In genomic region chr13:112115403-112116091, GRCh38 we compare ENCODE assay signal across 22 cellular contexts. TPM values are rescaled to one million over a fixed set of nuclear protein-coding genes. Genes with fewer than 3 reads are reported as not detected.
DNase-seq lines count a peak whose midpoint lies in the region; ATAC-seq, FAIRE-seq and TF ChIP-seq lines count a peak whose summit lies in the region.
"Had no signal": no experiment of that assay in that cellular context is flagged by ENCODE, and none has a peak within 500 bp of the region (broad histone marks: within the 10 kb centered on the region; RNA-seq: fewer than 3 reads in every experiment).

No MANE protein-coding gene starts in this region.

- H3K4me1 ChIP-seq in HepG2 (ENCODE audit: insufficient read depth, low read length) (no peaks in the 10 kb centered on the region), right lobe of liver (no peaks in the 10 kb centered on the region), K562 (replicated peaks in 1 of 2; ENCODE audit: control insufficient read depth in 2 of 2, insufficient read depth in 2 of 2, low read length in 2 of 2) (no peaks in the 10 kb centered on the region), neural progenitor cell (peaks cover 7% of the 10 kb centered on the region), stomach (no peaks in the 10 kb centered on the region), osteoblast (ENCODE audit: insufficient read depth, low read length) (no peaks in the 10 kb centered on the region)

- H3K9ac ChIP-seq in HepG2 (ENCODE audit: insufficient read depth, low read depth, low read length) (no peak overlapping the region), K562 (ENCODE audit: insufficient read depth in 1 of 2, low read depth in 2 of 2, low read length in 2 of 2) (no peak overlapping the region), neural progenitor cell (no peak overlapping the region)
- H3K9ac ChIP-seq: KMS-11 had no signal

- H3K36me3 ChIP-seq in HepG2 (replicated peaks in 1 of 2; ENCODE audit: control insufficient read depth in 1 of 2, insufficient read depth in 2 of 2, low read length in 2 of 2) (no peaks in the 10 kb centered on the region), right lobe of liver (no peaks in the 10 kb centered on the region), K562 (ENCODE audit: control insufficient read depth, insufficient read depth, low read length) (no peaks in the 10 kb centered on the region), neural progenitor cell (no peaks in the 10 kb centered on the region), stomach (no peaks in the 10 kb centered on the region), osteoblast (ENCODE audit: insufficient read depth, low read length) (no peaks in the 10 kb centered on the region)

- H3K27ac Mint-ChIP-seq in neural progenitor cell: peak overlapping the region; percentile 43
- H3K27ac Mint-ChIP-seq: CD4-positive, alpha-beta T cell; HFFc6 had no signal

- H3K9me1 ChIP-seq in K562 (ENCODE audit: control insufficient read depth, insufficient read depth, low read length): no peaks in the 10 kb centered on the region

- H3K27ac ChIP-seq in HepG2 (ENCODE audit: extremely low read length, insufficient read depth, low read length) (no peak overlapping the region), right lobe of liver (no peak overlapping the region), K562 (ENCODE audit: extremely low read depth, low read depth, low read length) (no peak overlapping the region), neural progenitor cell (no peak overlapping the region), stomach (no peak overlapping the region), osteoblast (ENCODE audit: low read depth, low read length) (no peak overlapping the region)
- H3K27ac ChIP-seq: C4-2B, KMS-11 had no signal

- POLR2A ChIA-PET in HepG2 (lab: Yijun Ruan, JAX): no interaction called here
- POLR2A ChIA-PET in K562 (lab: Yijun Ruan, JAX): no interaction called here

- intact Hi-C loops in HepG2 (cut with micrococcal nuclease; ENCODE audit: unreplicated experiment) (no loop called here), right lobe of liver (cut with DNase I) (no loop called here), K562 (cut with micrococcal nuclease) (no loop called here), stomach (cut with DNase I; ENCODE audit: low total_unique reads) (no loop called here)

- TF ChIP-seq CTCF in HepG2 (CRISPR knock-in tag; IDR thresholded peaks at IDR 0.05) (no peak), right lobe of liver (IDR thresholded peaks at IDR 0.05) (no peak), K562 (IDR thresholded peaks at IDR 0.05 in 2 of 3, conservative IDR thresholded peaks at IDR 0.05 in 1 of 3; ENCODE audit: insufficient read depth in 2 of 3, low read depth in 1 of 3, low read length in 3 of 3) (no peak), neural progenitor cell (IDR thresholded peaks at IDR 0.05) (no peak), stomach (IDR thresholded peaks at IDR 0.05) (no peak), osteoblast (IDR thresholded peaks at IDR 0.05; ENCODE audit: extremely low read depth, low read depth, low read length) (no peak), GM13977 (IDR thresholded peaks at IDR 0.05; ENCODE audit: extremely low read depth, insufficient read depth, missing control alignments) (no peak)

- DNase-seq in HepG2 (ENCODE audit: low spot score) (no peak), right lobe of liver (no peak), K562 (ENCODE audit: extremely low read depth in 1 of 4, low spot score in 3 of 4) (no peak), neural progenitor cell (ENCODE audit: low spot score) (no peak), stomach (peak; percentile 20), osteoblast (ENCODE audit: insufficient read length, low spot score, missing footprints) (no peak), cerebellar cortex (ENCODE audit: low spot score) (no peak), GM13977 (ENCODE audit: low spot score) (no peak)
- DNase-seq: AML-193; Caco-2; CD4-positive, alpha-beta T cell; GDM1; HFFc6 had no signal

- H3K9me3 Mint-ChIP-seq in neural progenitor cell: no peaks in the 10 kb centered on the region
- H3K9me3 Mint-ChIP-seq: CD4-positive, alpha-beta T cell had no signal

- BruUV-seq in HepG2 (replicated peaks; lab: Mats Ljungman, UMichigan): no TSS peak
- BruUV-seq in K562 (replicated peaks; lab: Mats Ljungman, UMichigan): no TSS peak

- WGBS in HepG2 (ENCODE audit: low lambda C conversion rate): 16% methylated on average over 8 of the region's 20 CpGs
- 61% methylated on average over 7 of the region's 20 CpGs for WGBS in right lobe of liver (ENCODE audit: insufficient coverage, low coverage, low lambda C conversion rate, missing lambda C conversion rate)
- under 1% methylated on average over 18 of the region's 20 CpGs for WGBS in K562 (ENCODE audit: insufficient coverage, low coverage, missing lambda C conversion rate)
- 75 to 83% (median 81%) methylated on average over 20 of the region's 20 CpGs for WGBS in stomach, 5 donors

- no peak overlapping the region for H3K4me2 ChIP-seq in HepG2 (ENCODE audit: low read depth, low read length)
- no peak overlapping the region for H3K4me2 ChIP-seq in K562 (ENCODE audit: insufficient read depth, low read length)
- H3K4me2 ChIP-seq in neural progenitor cell: no peak overlapping the region
- H3K4me2 ChIP-seq in osteoblast (ENCODE audit: insufficient read depth, low read length): no peak overlapping the region
- H3K4me2 ChIP-seq: KMS-11 had no signal

- TF ChIP-seq EP300 in HepG2 (IDR thresholded peaks at IDR 0.05; ENCODE audit: low read depth in 2 of 2, low read length in 2 of 2) (no peak), HepG2 (CRISPR knock-in tag; IDR thresholded peaks at IDR 0.05; ENCODE audit: borderline replicate concordance) (no peak), K562 (IDR thresholded peaks at IDR 0.05; ENCODE audit: low read length) (no peak), stomach (IDR thresholded peaks at IDR 0.05) (no peak)

- no peaks in the 10 kb centered on the region for H3F3A ChIP-seq in neural progenitor cell (ENCODE audit: low read depth)

- H2AFZ ChIP-seq in HepG2 (ENCODE audit: low read length): no peak overlapping the region
- no peak overlapping the region for H2AFZ ChIP-seq in K562 (ENCODE audit: low read depth, low read length)
- no peak overlapping the region for H2AFZ ChIP-seq in neural progenitor cell (replicated peaks)
- H2AFZ ChIP-seq in osteoblast (ENCODE audit: low read length): no peak overlapping the region

- in situ Hi-C loops in HepG2 (cut with HindIII; ENCODE audit: extremely low pct_ligation_motif_present, low pct_unique_long_range_greater_than_20kb): no loop called here
- in situ Hi-C loops in K562 (cut with MboI): no loop called here
- in situ Hi-C loops in GM13977 (cut with MboI; ENCODE audit: low pct_unique_long_range_greater_than_20kb, low sequenced_read_pairs, unreplicated experiment): no loop called here

- H3K9me3 ChIP-seq in HepG2 (ENCODE audit: low read length) (no peaks in the 10 kb centered on the region), right lobe of liver (no peaks in the 10 kb centered on the region), K562 (replicated peaks; ENCODE audit: control insufficient read depth, insufficient read depth, low read depth, low read length) (no peaks in the 10 kb centered on the region), neural progenitor cell (ENCODE audit: low read depth) (no peaks in the 10 kb centered on the region), stomach (no peaks in the 10 kb centered on the region), osteoblast (ENCODE audit: low read depth, low read length) (no peaks in the 10 kb centered on the region)
- H3K9me3 ChIP-seq: Caco-2 had no signal

- CTCF ChIA-PET in HepG2 (lab: Yijun Ruan, JAX; ENCODE audit: low intra/inter-chr PET ratio, low total read pairs): no interaction called here
- CTCF ChIA-PET in K562 (lab: Yijun Ruan, JAX; ENCODE audit: low intra/inter-chr PET ratio): no interaction called here

- H3K36me3 Mint-ChIP-seq in neural progenitor cell: no peaks in the 10 kb centered on the region

- H3K4me1 Mint-ChIP-seq in neural progenitor cell: peaks cover 58% of the 10 kb centered on the region

- H3K79me2 ChIP-seq in HepG2 (ENCODE audit: insufficient read depth, low read length): no peaks in the 10 kb centered on the region
- H3K79me2 ChIP-seq in K562 (ENCODE audit: control insufficient read depth, insufficient read depth, low read length): no peaks in the 10 kb centered on the region
- no peaks in the 10 kb centered on the region for H3K79me2 ChIP-seq in neural progenitor cell (ENCODE audit: low read depth)
- no peaks in the 10 kb centered on the region for H3K79me2 ChIP-seq in osteoblast (ENCODE audit: insufficient read depth, low read length)

- H3K27me3 ChIP-seq in HepG2 (ENCODE audit: control insufficient read depth in 1 of 2, insufficient read depth in 2 of 2, low read length in 2 of 2) (peaks cover 7 to 88% of the 10 kb centered on the region in 2 experiments; a peak in 4 of 5 replicates), right lobe of liver (no peaks in the 10 kb centered on the region), K562 (ENCODE audit: control insufficient read depth in 2 of 2, insufficient read depth in 2 of 2, low read length in 2 of 2) (peaks cover 4 to 49% of the 10 kb centered on the region in 2 experiments; a peak in 4 of 5 replicates), neural progenitor cell (peaks cover 3% of the 10 kb centered on the region), stomach (peaks cover 0 to 91% (median 0%) of the 10 kb centered on the region in 3 donors), osteoblast (ENCODE audit: insufficient read depth, low read length) (no peaks in the 10 kb centered on the region)

- H3K4me3 ChIP-seq in HepG2 (replicated peaks in 1 of 3; ENCODE audit: insufficient read depth in 1 of 3, low read depth in 2 of 3, low read length in 3 of 3) (no peak overlapping the region), right lobe of liver (no peak overlapping the region), K562 (no peak overlapping the region), neural progenitor cell (no peak overlapping the region), stomach (no peak overlapping the region), osteoblast (ENCODE audit: insufficient read depth, low read length) (no peak overlapping the region)

- ATAC-seq in HepG2 (no peak), right lobe of liver (no peak), K562 (no peak)
- ATAC-seq: HCT116 had no signal

- H3K27me3 Mint-ChIP-seq in neural progenitor cell (ENCODE audit: insufficient read depth, low read depth): peaks cover 10% of the 10 kb centered on the region

- FAIRE-seq in HepG2 (lab: Jason Lieb, UNC): no peak
- FAIRE-seq in K562 (lab: Jason Lieb, UNC): no peak
- FAIRE-seq: D721Med, GM12892, HTR-8/SVneo had no signal

- no peak overlapping the region for H3K4me3 Mint-ChIP-seq in neural progenitor cell
- H3K4me3 Mint-ChIP-seq: CD4-positive, alpha-beta T cell; HFFc6 had no signal

- TF ChIP-seq RAD21 in HepG2 (CRISPR knock-in tag; IDR thresholded peaks at IDR 0.05) (no peak), K562 (CRISPR knock-in tag; conservative IDR thresholded peaks at IDR 0.05 in 1 of 2, IDR thresholded peaks at IDR 0.05 in 1 of 2) (no peak)

- TF ChIP-seq POLR2A in HepG2 (IDR thresholded peaks at IDR 0.05; ENCODE audit: insufficient read depth in 1 of 2, low read depth in 2 of 2, low read length in 2 of 2) (no peak), right lobe of liver (IDR thresholded peaks at IDR 0.05) (no peak), K562 (conservative IDR thresholded peaks at IDR 0.05) (no peak), stomach (IDR thresholded peaks at IDR 0.05) (no peak)

- no peaks in the 10 kb centered on the region for H4K20me1 ChIP-seq in HepG2 (ENCODE audit: insufficient read depth, low read length)
- H4K20me1 ChIP-seq in K562 (replicated peaks; ENCODE audit: control insufficient read depth, insufficient read depth, low read length): 0 out of 2 replicates have a peak, but pooled peaks cover 3% of the 10 kb centered on the region
- H4K20me1 ChIP-seq in neural progenitor cell (ENCODE audit: low read depth): no peaks in the 10 kb centered on the region
- no peaks in the 10 kb centered on the region for H4K20me1 ChIP-seq in osteoblast (ENCODE audit: insufficient read depth, low read length)

RNA-seq across cellular contexts. Expression of gene SOX1, which starts 48.6 kb away (rescaled TPM):
- total RNA-seq in HepG2 (2016; rRNA removed; fragmentation: Illumina TruSeq; extraction: Trizol) (not detected in 2 replicates), right lobe of liver (not detected), K562 (2014; rRNA removed) (not detected in 2 replicates), K562 (2014; rRNA removed; fragmentation: Illumina TruSeq; extraction: Trizol) (not detected in 2 replicates), K562 (2015; rRNA removed; fragmentation: Illumina TruSeq; extraction: Trizol) (not detected in 2 replicates), K562 (2021) (not detected in 2 replicates), neural progenitor cell (ENCODE audit: low replicate concordance) (3.3 and 4.7 TPM in 2 replicates), stomach (not detected), osteoblast (not detected in 2 replicates)
- total RNA-seq in HepG2 (2016; cell fraction: cytosol; rRNA removed; fragmentation: Illumina TruSeq; extraction: Trizol; ENCODE audit: low read depth): not detected in 2 replicates
- total RNA-seq in HepG2 (2016; cell fraction: insoluble cytoplasmic fraction; rRNA removed; fragmentation: Illumina TruSeq; extraction: Trizol): not detected in 2 replicates
- not detected in 2 replicates for total RNA-seq in HepG2 (2016; cell fraction: membrane; rRNA removed; fragmentation: Illumina TruSeq; extraction: Trizol)
- total RNA-seq in HepG2 (2016; cell fraction: nucleus; rRNA removed; fragmentation: Illumina TruSeq; extraction: Trizol): not detected in 2 replicates
- polyA plus RNA-seq in HepG2 (2011; rRNA removed) (not detected in 2 replicates), K562 (2011; rRNA removed) (not detected in 2 replicates), K562 (2014; fragmentation: Illumina TruSeq; extraction: Trizol) (not detected in 2 replicates), K562 (2014; fragmentation: Nextera tagmentation; extraction: Ambion mirVana) (not detected), K562 (2014; rRNA removed) (not detected in 2 replicates), stomach (not detected)
- polyA plus RNA-seq in HepG2 (2011; cell fraction: cytosol; rRNA removed): not detected in 2 replicates
- not detected in 2 replicates for polyA plus RNA-seq in HepG2 (2011; cell fraction: nucleus; rRNA removed)
- polyA plus RNA-seq in HepG2 (2012): not detected in 2 replicates
- not detected in 2 replicates for polyA plus RNA-seq in HepG2 (2016; cell fraction: cytosol; fragmentation: Illumina TruSeq; extraction: Trizol; ENCODE audit: low read depth)
- polyA plus RNA-seq in HepG2 (2016; cell fraction: insoluble cytoplasmic fraction; fragmentation: Illumina TruSeq; extraction: Trizol; ENCODE audit: low read depth): not detected in 2 replicates
- not detected in 2 replicates for polyA plus RNA-seq in HepG2 (2016; cell fraction: membrane; fragmentation: Illumina TruSeq; extraction: Trizol; ENCODE audit: low read depth)
- polyA plus RNA-seq in HepG2 (2016; cell fraction: nucleus; fragmentation: Illumina TruSeq; extraction: Trizol; ENCODE audit: insufficient read depth, low read depth): not detected in 2 replicates
- not detected in 2 replicates for polyA minus RNA-seq in HepG2 (2011; rRNA and poly(A)+ RNA removed; ENCODE audit: low replicate concordance)
- not detected in 2 replicates for polyA minus RNA-seq in HepG2 (2011; cell fraction: cytosol; rRNA and poly(A)+ RNA removed)
- not detected in 2 replicates for polyA minus RNA-seq in HepG2 (2011; cell fraction: nucleus; rRNA and poly(A)+ RNA removed)
- not detected in 2 replicates for total RNA-seq in K562 (2011; cell fraction: chromatin; rRNA removed; ENCODE audit: low replicate concordance)
- not detected in 2 replicates for total RNA-seq in K562 (2011; cell fraction: nucleolus; rRNA removed)
- not detected in 2 replicates for total RNA-seq in K562 (2011; cell fraction: nucleoplasm; rRNA removed)
- not detected in 2 replicates for polyA plus RNA-seq in K562 (2011; cell fraction: cytosol; rRNA removed)
- polyA plus RNA-seq in K562 (2011; cell fraction: nucleus; rRNA removed): not detected in 2 replicates
- not detected in 2 replicates for polyA plus RNA-seq in K562 (2012)
- polyA minus RNA-seq in K562 (2011; rRNA and poly(A)+ RNA removed): not detected in 2 replicates
- polyA minus RNA-seq in K562 (2011; cell fraction: cytosol; rRNA and poly(A)+ RNA removed): not detected in 2 replicates
- not detected in 2 replicates for polyA minus RNA-seq in K562 (2011; cell fraction: nucleus; rRNA and poly(A)+ RNA removed)
- total RNA-seq: A172; CD4-positive, alpha-beta T cell; H4; HFFc6 had no signal
- polyA plus RNA-seq: BJ had no signal

Comparison
In these comparisons a context has a peak if more than half of its experiments do, and no peak if none do; other contexts are left out.
1. Of the 241 proteins assayed by ChIP-seq in both HepG2 and K562: peak only in HepG2: MAFF and MAFK; only in K562: none; in both: none; in neither: 239.